1 cellular context compared by ENCODE assay signal in genomic region chr6:148971027-148971927, GRCh38.
TF ChIP-seq lines count a peak whose summit lies in the region.

No MANE protein-coding gene starts in this region.

TF ChIP-seq in WTC11, 78 proteins besides CTCF, POLR2A, EP300 and RAD21 (continued from another document):
- TF ChIP-seq, protein P1, sequence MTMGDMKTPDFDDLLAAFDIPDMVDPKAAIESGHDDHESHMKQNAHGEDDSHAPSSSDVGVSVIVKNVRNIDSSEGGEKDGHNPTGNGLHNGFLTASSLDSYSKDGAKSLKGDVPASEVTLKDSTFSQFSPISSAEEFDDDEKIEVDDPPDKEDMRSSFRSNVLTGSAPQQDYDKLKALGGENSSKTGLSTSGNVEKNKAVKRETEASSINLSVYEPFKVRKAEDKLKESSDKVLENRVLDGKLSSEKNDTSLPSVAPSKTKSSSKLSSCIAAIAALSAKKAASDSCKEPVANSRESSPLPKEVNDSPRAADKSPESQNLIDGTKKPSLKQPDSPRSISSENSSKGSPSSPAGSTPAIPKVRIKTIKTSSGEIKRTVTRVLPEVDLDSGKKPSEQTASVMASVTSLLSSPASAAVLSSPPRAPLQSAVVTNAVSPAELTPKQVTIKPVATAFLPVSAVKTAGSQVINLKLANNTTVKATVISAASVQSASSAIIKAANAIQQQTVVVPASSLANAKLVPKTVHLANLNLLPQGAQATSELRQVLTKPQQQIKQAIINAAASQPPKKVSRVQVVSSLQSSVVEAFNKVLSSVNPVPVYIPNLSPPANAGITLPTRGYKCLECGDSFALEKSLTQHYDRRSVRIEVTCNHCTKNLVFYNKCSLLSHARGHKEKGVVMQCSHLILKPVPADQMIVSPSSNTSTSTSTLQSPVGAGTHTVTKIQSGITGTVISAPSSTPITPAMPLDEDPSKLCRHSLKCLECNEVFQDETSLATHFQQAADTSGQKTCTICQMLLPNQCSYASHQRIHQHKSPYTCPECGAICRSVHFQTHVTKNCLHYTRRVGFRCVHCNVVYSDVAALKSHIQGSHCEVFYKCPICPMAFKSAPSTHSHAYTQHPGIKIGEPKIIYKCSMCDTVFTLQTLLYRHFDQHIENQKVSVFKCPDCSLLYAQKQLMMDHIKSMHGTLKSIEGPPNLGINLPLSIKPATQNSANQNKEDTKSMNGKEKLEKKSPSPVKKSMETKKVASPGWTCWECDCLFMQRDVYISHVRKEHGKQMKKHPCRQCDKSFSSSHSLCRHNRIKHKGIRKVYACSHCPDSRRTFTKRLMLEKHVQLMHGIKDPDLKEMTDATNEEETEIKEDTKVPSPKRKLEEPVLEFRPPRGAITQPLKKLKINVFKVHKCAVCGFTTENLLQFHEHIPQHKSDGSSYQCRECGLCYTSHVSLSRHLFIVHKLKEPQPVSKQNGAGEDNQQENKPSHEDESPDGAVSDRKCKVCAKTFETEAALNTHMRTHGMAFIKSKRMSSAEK (CRISPR knock-in tag; IDR thresholded peaks at IDR 0.05; ENCODE audit: borderline replicate concordance), result no peak
- TF ChIP-seq FOXP1 (CRISPR knock-in tag; IDR thresholded peaks at IDR 0.05; ENCODE audit: borderline replicate concordance) (no peak), JUN (CRISPR knock-in tag; IDR thresholded peaks at IDR 0.05) (no peak)
